Comparison of ENCODE assay signal across 12 cellular contexts in the genomic region with DNA sequence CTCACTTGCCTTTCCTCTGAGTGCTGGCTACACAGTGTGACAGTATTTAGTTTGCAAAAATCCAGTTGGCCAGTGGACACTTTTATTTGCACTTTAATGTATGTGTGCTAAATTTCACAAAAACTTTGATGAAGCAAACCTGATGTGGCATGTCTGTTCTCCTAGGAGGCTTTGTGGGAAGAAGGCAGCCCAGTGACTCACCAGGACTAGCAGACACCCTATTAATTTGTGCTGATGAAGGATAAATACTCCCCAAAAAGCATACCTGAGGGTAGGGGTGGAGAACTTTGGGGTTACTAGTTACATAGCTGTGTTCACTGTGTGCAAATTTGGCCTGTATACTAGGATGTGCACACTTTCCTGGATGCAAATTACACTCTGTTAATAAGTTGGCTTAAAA.
"Had no signal": no experiment of that assay in that cellular context is flagged by ENCODE, and none has a peak within 500 bp of the region (broad histone marks: within the 10 kb centered on the region; RNA-seq: fewer than 3 reads in every experiment).

No MANE protein-coding gene starts in this region.

- H3K4me2 ChIP-seq: hepatocyte had no signal

- DNase-seq: activated naive CD4-positive, alpha-beta T cell treated with anti-CD3 and anti-CD28 coated beads for 36 hours; activated naive CD8-positive, alpha-beta T cell treated with anti-CD3 and anti-CD28 coated beads, Interleukin-2, amount 50 U/mL, for 24 hours; caudate nucleus; retina; stimulated activated CD4-positive, alpha-beta T cell treated with anti-CD3 and anti-CD28 coated beads, Interleukin-4, amount 100 ng/mL, for 24 hours; stimulated activated naive CD4-positive, alpha-beta T cell treated with Interleukin-2 at 50 U/mL for 16 hours; substantia nigra; transverse colon had no signal

- H3K79me2 ChIP-seq: hepatocyte had no signal

- H3K27ac Mint-ChIP-seq: activated naive CD4-positive, alpha-beta T cell treated with anti-CD3 and anti-CD28 coated beads for 36 hours; activated naive CD8-positive, alpha-beta T cell treated with anti-CD3 and anti-CD28 coated beads, Interleukin-2, amount 50 U/mL, for 24 hours; activated T-helper 2 cell treated with anti-CD3 and anti-CD28 coated beads, Interferon-gamma antibody, Interleukin-2, Interleukin-4, amounts not matched to agents 10 μg/mL and 5 μg/mL and 100 μg/mL, durations not matched to agents 14 hours and 24 hours and 36 hours; natural killer cell treated with Interleukin-12 subunit alpha and Interleukin-12 subunit beta and Interleukin-15 and Interleukin-18, amount 100 ng/mL, for 72 hours had no signal

- H3K27ac ChIP-seq: hepatocyte, SK-N-MC, transverse colon had no signal

- H3K4me3 ChIP-seq: hepatocyte, SK-N-MC, transverse colon had no signal

- ATAC-seq: activated naive CD8-positive, alpha-beta T cell treated with anti-CD3 and anti-CD28 coated beads, Interleukin-2, amount 50 U/mL, for 24 hours; natural killer cell treated with Interleukin-12 subunit alpha and Interleukin-12 subunit beta and Interleukin-15 and Interleukin-18, amount 100 ng/mL, for 72 hours had no signal

- H3K27me3 Mint-ChIP-seq: activated naive CD8-positive, alpha-beta T cell treated with anti-CD3 and anti-CD28 coated beads, Interleukin-2, amount 50 U/mL, for 24 hours; natural killer cell treated with Interleukin-12 subunit alpha and Interleukin-12 subunit beta and Interleukin-15 and Interleukin-18, amount 100 ng/mL, for 72 hours had no signal

- H3K4me3 Mint-ChIP-seq: activated naive CD4-positive, alpha-beta T cell treated with anti-CD3 and anti-CD28 coated beads for 36 hours; activated naive CD8-positive, alpha-beta T cell treated with anti-CD3 and anti-CD28 coated beads, Interleukin-2, amount 50 U/mL, for 24 hours; natural killer cell treated with Interleukin-12 subunit alpha and Interleukin-12 subunit beta and Interleukin-15 and Interleukin-18, amount 100 ng/mL, for 72 hours had no signal

- H2AFZ ChIP-seq: hepatocyte had no signal

- H3K27me3 ChIP-seq: hepatocyte, transverse colon had no signal

- H3K9me3 Mint-ChIP-seq: activated naive CD4-positive, alpha-beta T cell treated with anti-CD3 and anti-CD28 coated beads for 36 hours; activated naive CD8-positive, alpha-beta T cell treated with anti-CD3 and anti-CD28 coated beads, Interleukin-2, amount 50 U/mL, for 24 hours; activated T-helper 2 cell treated with anti-CD3 and anti-CD28 coated beads, Interferon-gamma antibody, Interleukin-2, Interleukin-4, amounts not matched to agents 10 μg/mL and 5 μg/mL and 100 μg/mL, durations not matched to agents 14 hours and 24 hours and 36 hours; natural killer cell treated with Interleukin-12 subunit alpha and Interleukin-12 subunit beta and Interleukin-15 and Interleukin-18, amount 100 ng/mL, for 72 hours had no signal

- H3K9me3 ChIP-seq: transverse colon had no signal

- H3K36me3 Mint-ChIP-seq: natural killer cell treated with Interleukin-12 subunit alpha and Interleukin-12 subunit beta and Interleukin-15 and Interleukin-18, amount 100 ng/mL, for 72 hours had no signal
